15 cellular contexts compared by ENCODE assay signal in the genomic region with DNA sequence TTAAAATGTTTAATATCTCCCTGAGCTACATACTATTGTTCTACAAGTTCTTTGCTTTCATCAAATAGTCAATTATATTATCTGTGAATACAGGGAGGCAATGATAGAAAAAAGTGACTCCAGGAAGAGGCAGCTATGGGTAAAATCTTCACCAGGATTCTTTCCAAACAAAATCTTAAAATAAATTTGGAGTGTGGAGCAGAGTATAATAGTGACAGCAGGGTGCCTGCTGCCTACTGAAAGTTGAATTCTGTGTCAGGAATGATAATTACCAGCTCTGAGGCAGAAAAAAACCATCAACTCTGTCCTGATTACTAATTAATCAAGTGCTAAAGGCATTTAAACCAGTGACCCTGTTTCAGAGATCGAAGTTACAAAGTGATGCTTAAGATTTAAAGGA.
DNase-seq lines count a peak whose midpoint lies in the region; ATAC-seq and TF ChIP-seq lines count a peak whose summit lies in the region.
"Had no signal": no experiment of that assay in that cellular context is flagged by ENCODE, and none has a peak within 500 bp of the region (broad histone marks: within the 10 kb centered on the region; RNA-seq: fewer than 3 reads in every experiment).

No MANE protein-coding gene starts in this region.

- no peak for ATAC-seq in GM23338
- no peak for ATAC-seq in activated T-helper 17 cell treated with anti-CD3 and anti-CD28 coated beads, Interleukin-2, amount 50 U/mL, for 72 hours (replicated peaks)
- ATAC-seq: Panc1 had no signal

- no peak overlapping the region for H2BK12ac ChIP-seq in neuronal stem cell (ENCODE audit: low read length)

- no peak overlapping the region for H2BK120ac ChIP-seq in neuronal stem cell (ENCODE audit: low read depth, low read length)

- no peaks in the 10 kb centered on the region for H3K9me3 ChIP-seq in A673 (ENCODE audit: low read depth, low read length, poor library complexity, severe bottlenecking)
- H3K9me3 ChIP-seq in neuronal stem cell (replicated peaks in 1 of 2; ENCODE audit: control insufficient read depth in 2 of 2, insufficient read depth in 1 of 2, low read depth in 1 of 2, low read length in 2 of 2): peaks cover 3 to 7% of the 10 kb centered on the region in 2 donors

- H2AFZ ChIP-seq in GM23338: no peak overlapping the region
- H2AFZ ChIP-seq in neuronal stem cell (ENCODE audit: low read length): peak overlapping the region; percentile 6

- no peak overlapping the region for H3K9ac ChIP-seq in neuronal stem cell (ENCODE audit: low read depth, low read length, poor library complexity)
- H3K9ac ChIP-seq: KMS-11 had no signal

- H3K9me3 Mint-ChIP-seq in GM23338: peaks cover 5% of the 10 kb centered on the region; the same call in 2 of the 3 replicates
- H3K9me3 Mint-ChIP-seq in activated T-helper 17 cell treated with anti-CD3 and anti-CD28 coated beads, Interleukin-2, amount 50 U/mL, for 72 hours: no peaks in the 10 kb centered on the region

- H3K9me2 ChIP-seq in GM23338 (ENCODE audit: insufficient read depth): no peaks in the 10 kb centered on the region

- H3K4ac ChIP-seq in neuronal stem cell (ENCODE audit: low read length): no peak overlapping the region

- no peaks in the 10 kb centered on the region for H3K79me2 ChIP-seq in GM23338 (replicated peaks; ENCODE audit: insufficient read depth)

- no TSS peak for BruUV-seq in A673 (replicated peaks; lab: Mats Ljungman, UMichigan)

- H3K14ac ChIP-seq in neuronal stem cell (ENCODE audit: low read length): no peak overlapping the region

- WGBS in neuronal stem cell (ENCODE audit: extremely low coverage in 2 of 2, insufficient read length in 2 of 2, insufficient replicate concordance in 1 of 2), 2 donors: no CpG with 5 or more reads among the region's 1 CpG

- no peak overlapping the region for H3K18ac ChIP-seq in neuronal stem cell (ENCODE audit: low read length)

- H3K4me2 ChIP-seq in GM23338: peak overlapping the region; percentile 9; the same call in 1 of the 2 replicates
- H3K4me2 ChIP-seq in neuronal stem cell (ENCODE audit: insufficient read depth, low read length, poor library complexity, severe bottlenecking): no peak overlapping the region
- H3K4me2 ChIP-seq: KMS-11 had no signal

- no peak overlapping the region for H4K91ac ChIP-seq in neuronal stem cell (ENCODE audit: low read depth, low read length, poor library complexity)

- H3K27ac Mint-ChIP-seq in GM23338: no peak overlapping the region; the same call in 1 of the 2 replicates
- no peak overlapping the region for H3K27ac Mint-ChIP-seq in activated T-helper 17 cell treated with anti-CD3 and anti-CD28 coated beads, Interleukin-2, amount 50 U/mL, for 72 hours
- H3K27ac Mint-ChIP-seq: CD14-positive monocyte had no signal

- CTCF ChIA-PET in A673 (lab: Charles Lee): no interaction called here

- H3K4me1 ChIP-seq in A673 (ENCODE audit: insufficient read depth, low read length, poor library complexity, severe bottlenecking): peaks cover 10% of the 10 kb centered on the region
- peaks cover 29% of the 10 kb centered on the region for H3K4me1 ChIP-seq in GM23338 (ENCODE audit: insufficient read depth)
- peaks cover 0 to 16% of the 10 kb centered on the region in 2 donors for H3K4me1 ChIP-seq in neuronal stem cell (ENCODE audit: control insufficient read depth in 2 of 2, insufficient read depth in 1 of 2, low read depth in 1 of 2, low read length in 2 of 2)

- H3K79me1 ChIP-seq in neuronal stem cell (ENCODE audit: low read depth, low read length): no peaks in the 10 kb centered on the region

- no peak overlapping the region for H2BK5ac ChIP-seq in neuronal stem cell (ENCODE audit: low read length)

- no peak overlapping the region for H3K27ac ChIP-seq in A673 (ENCODE audit: low read depth, low read length, poor library complexity, severe bottlenecking)
- H3K27ac ChIP-seq in GM23338 (ENCODE audit: low read depth): no peak overlapping the region
- no peak overlapping the region for H3K27ac ChIP-seq in neuronal stem cell (replicated peaks; ENCODE audit: low read length)
- H3K27ac ChIP-seq: KMS-11 had no signal

- DNase-seq in A673 (ENCODE audit: low spot score) (peak; percentile 33), GM23338 (ENCODE audit: low spot score) (no peak), cerebellar cortex (ENCODE audit: low spot score) (peak; percentile 62), neuronal stem cell (ENCODE audit: low spot score) (no peak), NCI-H2227 treated with DMSO at 0.1 percent for 48 hours (lab: John Stamatoyannopoulos, UW) (no peak), NCI-H82 treated with DMSO at 0.1 percent for 48 hours (lab: John Stamatoyannopoulos, UW; ENCODE audit: unreplicated experiment) (no peak)
- DNase-seq: EL, NCI-H1048, NCI-H187 treated with DMSO at 0.1 percent for 48 hours, NCI-H510A, NCI-H82 had no signal

- 0 out of 3 replicates have a peak, but pooled peaks cover 5% of the 10 kb centered on the region for H3K36me3 Mint-ChIP-seq in GM23338 (ENCODE audit: low read depth)
- no peaks in the 10 kb centered on the region for H3K36me3 Mint-ChIP-seq in activated T-helper 17 cell treated with anti-CD3 and anti-CD28 coated beads, Interleukin-2, amount 50 U/mL, for 72 hours (ENCODE audit: low read depth)
- H3K36me3 Mint-ChIP-seq: CD14-positive monocyte had no signal

- H3K4me3 ChIP-seq in A673 (ENCODE audit: low read depth, low read length, poor library complexity, severe bottlenecking) (no peak overlapping the region), GM23338 (no peak overlapping the region), neuronal stem cell (ENCODE audit: low read length in 2 of 2) (no peak overlapping the region)

- H2AK5ac ChIP-seq in neuronal stem cell (ENCODE audit: low read depth, low read length): no peak overlapping the region

- H3K36me3 ChIP-seq in A673 (ENCODE audit: insufficient read depth, low read length, poor library complexity, severe bottlenecking) (no peaks in the 10 kb centered on the region), GM23338 (ENCODE audit: insufficient read depth) (no peaks in the 10 kb centered on the region), neuronal stem cell (replicated peaks in 1 of 2; ENCODE audit: control insufficient read depth in 2 of 2, insufficient read depth in 2 of 2, low read length in 2 of 2) (no peaks in the 10 kb centered on the region)

- no peak overlapping the region for H3K4me3 Mint-ChIP-seq in GM23338
- no peak overlapping the region for H3K4me3 Mint-ChIP-seq in activated T-helper 17 cell treated with anti-CD3 and anti-CD28 coated beads, Interleukin-2, amount 50 U/mL, for 72 hours
- H3K4me3 Mint-ChIP-seq: CD14-positive monocyte had no signal

- POLR2A ChIA-PET in A673 (lab: Charles Lee; ENCODE audit: low non-redundant PET): no interaction called here

- no peaks in the 10 kb centered on the region for H3K27me3 Mint-ChIP-seq in GM23338 (ENCODE audit: insufficient read depth, low read depth, poor library complexity)
- H3K27me3 Mint-ChIP-seq in activated T-helper 17 cell treated with anti-CD3 and anti-CD28 coated beads, Interleukin-2, amount 50 U/mL, for 72 hours: peaks cover 3% of the 10 kb centered on the region

- intact Hi-C loops in A673 (cut with micrococcal nuclease; ENCODE audit: unreplicated experiment): no loop called here

- H4K8ac ChIP-seq in neuronal stem cell (ENCODE audit: low read depth, low read length): no peak overlapping the region

- H4K20me1 ChIP-seq in GM23338 (replicated peaks; ENCODE audit: insufficient read depth): no peaks in the 10 kb centered on the region

- no peak overlapping the region for H2BK15ac ChIP-seq in neuronal stem cell (ENCODE audit: low read length)

- H3K4me1 Mint-ChIP-seq in GM23338: peaks cover 28% of the 10 kb centered on the region
- no peaks in the 10 kb centered on the region for H3K4me1 Mint-ChIP-seq in activated T-helper 17 cell treated with anti-CD3 and anti-CD28 coated beads, Interleukin-2, amount 50 U/mL, for 72 hours

- H3K27me3 ChIP-seq in A673 (replicated peaks; ENCODE audit: insufficient read depth, low read depth, low read length, poor library complexity) (no peaks in the 10 kb centered on the region), GM23338 (ENCODE audit: insufficient read depth) (no peaks in the 10 kb centered on the region), neuronal stem cell (ENCODE audit: control insufficient read depth in 3 of 3, insufficient read depth in 3 of 3, low read depth in 1 of 3, low read length in 3 of 3) (peaks cover 0 to 2% (median 0%) of the 10 kb centered on the region in 3 experiments)

- TF ChIP-seq CTCF in A673 (conservative IDR thresholded peaks at IDR 0.05; ENCODE audit: low read depth, low read length) (no peak), GM23338 (conservative IDR thresholded peaks at IDR 0.05; ENCODE audit: low read depth in 2 of 2) (no peak)

- no peaks in the 10 kb centered on the region for H3F3A ChIP-seq in GM23338 (replicated peaks; ENCODE audit: low read depth)

- H3K23ac ChIP-seq in neuronal stem cell (ENCODE audit: low read depth, low read length, poor library complexity): no peak overlapping the region

TF ChIP-seq in GM23338, 12 proteins besides CTCF, POLR2A, EP300 and RAD21 (continues in another document):
- TF ChIP-seq EZH2phosphoT487 (IDR thresholded peaks at IDR 0.05; ENCODE audit: unreplicated experiment): no peak
- TF ChIP-seq, protein P1, sequence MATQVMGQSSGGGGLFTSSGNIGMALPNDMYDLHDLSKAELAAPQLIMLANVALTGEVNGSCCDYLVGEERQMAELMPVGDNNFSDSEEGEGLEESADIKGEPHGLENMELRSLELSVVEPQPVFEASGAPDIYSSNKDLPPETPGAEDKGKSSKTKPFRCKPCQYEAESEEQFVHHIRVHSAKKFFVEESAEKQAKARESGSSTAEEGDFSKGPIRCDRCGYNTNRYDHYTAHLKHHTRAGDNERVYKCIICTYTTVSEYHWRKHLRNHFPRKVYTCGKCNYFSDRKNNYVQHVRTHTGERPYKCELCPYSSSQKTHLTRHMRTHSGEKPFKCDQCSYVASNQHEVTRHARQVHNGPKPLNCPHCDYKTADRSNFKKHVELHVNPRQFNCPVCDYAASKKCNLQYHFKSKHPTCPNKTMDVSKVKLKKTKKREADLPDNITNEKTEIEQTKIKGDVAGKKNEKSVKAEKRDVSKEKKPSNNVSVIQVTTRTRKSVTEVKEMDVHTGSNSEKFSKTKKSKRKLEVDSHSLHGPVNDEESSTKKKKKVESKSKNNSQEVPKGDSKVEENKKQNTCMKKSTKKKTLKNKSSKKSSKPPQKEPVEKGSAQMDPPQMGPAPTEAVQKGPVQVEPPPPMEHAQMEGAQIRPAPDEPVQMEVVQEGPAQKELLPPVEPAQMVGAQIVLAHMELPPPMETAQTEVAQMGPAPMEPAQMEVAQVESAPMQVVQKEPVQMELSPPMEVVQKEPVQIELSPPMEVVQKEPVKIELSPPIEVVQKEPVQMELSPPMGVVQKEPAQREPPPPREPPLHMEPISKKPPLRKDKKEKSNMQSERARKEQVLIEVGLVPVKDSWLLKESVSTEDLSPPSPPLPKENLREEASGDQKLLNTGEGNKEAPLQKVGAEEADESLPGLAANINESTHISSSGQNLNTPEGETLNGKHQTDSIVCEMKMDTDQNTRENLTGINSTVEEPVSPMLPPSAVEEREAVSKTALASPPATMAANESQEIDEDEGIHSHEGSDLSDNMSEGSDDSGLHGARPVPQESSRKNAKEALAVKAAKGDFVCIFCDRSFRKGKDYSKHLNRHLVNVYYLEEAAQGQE (IDR thresholded peaks at IDR 0.05; ENCODE audit: unreplicated experiment): no peak

Comparison
In these comparisons a context has a peak if more than half of its experiments do, and no peak if none do; other contexts are left out.
1. DNase-seq: peak in A673 (single experiment) and cerebellar cortex (single experiment); none in GM23338 (single experiment), neuronal stem cell (single experiment), NCI-H2227 treated with DMSO at 0.1 percent for 48 hours (single experiment) and NCI-H82 treated with DMSO at 0.1 percent for 48 hours (single experiment).